Comparison of ENCODE assay signal across 8 cellular contexts in genomic region chr14:74493343-74494261, GRCh38. TPM values are rescaled to one million over a fixed set of nuclear protein-coding genes. Genes with fewer than 3 reads are reported as not detected.
DNase-seq lines count a peak whose midpoint lies in the region; ATAC-seq and TF ChIP-seq lines count a peak whose summit lies in the region.

Gene ISCA2, plus strand, starts transcription at chr14:74493765. Its CDS starts 10 bp downstream, at chr14:74493775.

- H3K4me3 ChIP-seq in HUES64 (ENCODE audit: low read length) (peak within 1 kb of the TSS; percentile 100), OCI-LY1 (ENCODE audit: low read depth, low read length, poor library complexity, severe bottlenecking) (peak within 1 kb of the TSS; percentile 85)

- no peaks in the 10 kb centered on the region for H4K20me1 ChIP-seq in OCI-LY1 (ENCODE audit: insufficient read depth, low read length)

- CTCF ChIA-PET in Calu3 (lab: Charles Lee): interaction anchor here (0.7 to 2.1 kb wide), 8 partner anchors 10 to 124 kb away, joined by 3 to 15 read pairs (median 4); no protein-coding TSS in a partner anchor

- H3K4me1 ChIP-seq in HUES64 (ENCODE audit: insufficient read depth, low read length) (peaks cover 19% of the 10 kb centered on the region), OCI-LY1 (ENCODE audit: insufficient read depth, low read length, severe bottlenecking) (peaks cover 25% of the 10 kb centered on the region)

- H3K27ac Mint-ChIP-seq in Calu3 (ENCODE audit: unreplicated experiment): peak within 1 kb of the TSS; percentile 86
- H3K27ac Mint-ChIP-seq in endothelial cell (ENCODE audit: unreplicated experiment): peak within 1 kb of the TSS; percentile 87

- H3K9me3 ChIP-seq in HUES64 (ENCODE audit: insufficient read depth, low read depth, low read length): no peaks in the 10 kb centered on the region
- no peaks in the 10 kb centered on the region for H3K9me3 ChIP-seq in OCI-LY1 (ENCODE audit: low read length)

- no TSS peak for BruUV-seq in Calu3 (replicated peaks; lab: Mats Ljungman, UMichigan)

- peak within 1 kb of the TSS; percentile 50; the same call in 1 of the 2 replicates for H2AFZ ChIP-seq in OCI-LY1 (ENCODE audit: low read length)

- H3F3A ChIP-seq in OCI-LY1 (ENCODE audit: insufficient read depth, low read length): no peaks in the 10 kb centered on the region

- no peaks in the 10 kb centered on the region for H3K27me3 Mint-ChIP-seq in Calu3 (ENCODE audit: unreplicated experiment)
- H3K27me3 Mint-ChIP-seq in endothelial cell (ENCODE audit: unreplicated experiment): peaks cover 3% of the 10 kb centered on the region

- no peak within 1 kb of the TSS for H3K4me3 Mint-ChIP-seq in Calu3 (ENCODE audit: low read depth, unreplicated experiment)
- no peak within 1 kb of the TSS for H3K4me3 Mint-ChIP-seq in endothelial cell (ENCODE audit: unreplicated experiment)

- H3K9ac ChIP-seq in HUES64 (ENCODE audit: low read depth, low read length) (peak within 1 kb of the TSS; percentile 94), OCI-LY1 (ENCODE audit: low read length) (peak within 1 kb of the TSS; percentile 83)

- no peaks in the 10 kb centered on the region for H3K79me2 ChIP-seq in OCI-LY1 (ENCODE audit: insufficient read depth, low read length)

- no peak for TF ChIP-seq CTCF in Calu3 (IDR thresholded peaks at IDR 0.05; ENCODE audit: unreplicated experiment)
- no peak for TF ChIP-seq CTCF in OCI-LY1 (IDR thresholded peaks at IDR 0.05; ENCODE audit: low read length)
- no peak for TF ChIP-seq CTCF in endothelial cell (IDR thresholded peaks at IDR 0.05; ENCODE audit: unreplicated experiment)

- DNase-seq in Calu3 (peak; percentile 100), endothelial cell (ENCODE audit: low spot score) (peak; percentile 99), midbrain (lab: John Stamatoyannopoulos, UW) (peak; percentile 98)
- peak; percentile 100 for DNase-seq in activated CD8-positive, alpha-beta memory T cell treated with anti-CD3 and anti-CD28 coated beads, Interleukin-2, amount 50 U/mL, for 4 hours
- DNase-seq in stimulated activated CD8-positive, alpha-beta memory T cell treated with anti-CD3 and anti-CD28 coated beads, Interleukin-2, amount 100 ng/mL, for 1 hour (ENCODE audit: low read depth in 2 of 2): peak; percentile 98 to 99

- H3K9me3 Mint-ChIP-seq in Calu3 (ENCODE audit: low read depth, unreplicated experiment): no peaks in the 10 kb centered on the region
- no peaks in the 10 kb centered on the region for H3K9me3 Mint-ChIP-seq in endothelial cell (ENCODE audit: unreplicated experiment)

- intact Hi-C loops in Calu3 (cut with micrococcal nuclease; ENCODE audit: unreplicated experiment): loop anchor here (5.0 kb wide), 2 partner anchors 124 to 131 kb away; no protein-coding TSS in a partner anchor

- no peaks in the 10 kb centered on the region for H3K36me3 Mint-ChIP-seq in Calu3 (ENCODE audit: insufficient read depth, unreplicated experiment)
- H3K36me3 Mint-ChIP-seq in endothelial cell (ENCODE audit: low read depth, unreplicated experiment): no peaks in the 10 kb centered on the region

- ATAC-seq in GM21447 (IDR thresholded peaks at IDR 0.05; ENCODE audit: unreplicated experiment): peak; percentile 85

- no peaks in the 10 kb centered on the region for H3K9me2 ChIP-seq in OCI-LY1 (ENCODE audit: low read depth, low read length)

- H3K27me3 ChIP-seq in HUES64 (ENCODE audit: insufficient read depth, low read length) (no peaks in the 10 kb centered on the region), OCI-LY1 (ENCODE audit: insufficient read depth, low read length) (no peaks in the 10 kb centered on the region)

- peak within 1 kb of the TSS; percentile 91 for H3K4me2 ChIP-seq in OCI-LY1 (ENCODE audit: low read length)

- under 1% methylated on average over 72 of the region's 73 CpGs for WGBS in HUES64

- H3K4me1 Mint-ChIP-seq in Calu3 (ENCODE audit: low read depth, unreplicated experiment) (peaks cover 31% of the 10 kb centered on the region), endothelial cell (ENCODE audit: unreplicated experiment) (peaks cover 11% of the 10 kb centered on the region)

- H3K36me3 ChIP-seq in HUES64 (ENCODE audit: insufficient read depth, low read length): peaks cover 19% of the 10 kb centered on the region
- peaks cover 3% of the 10 kb centered on the region; the same call in 1 of the 2 replicates for H3K36me3 ChIP-seq in OCI-LY1 (ENCODE audit: insufficient read depth, low read length)

- peak within 1 kb of the TSS; percentile 90 for H3K27ac ChIP-seq in HUES64 (ENCODE audit: low read depth, low read length)
- H3K27ac ChIP-seq in OCI-LY1 (ENCODE audit: low read depth, low read length, poor library complexity, severe bottlenecking): no peak within 1 kb of the TSS

RNA-seq across cellular contexts. Expression of gene ISCA2, which starts in this region (rescaled TPM):
- total RNA-seq in Calu3 (2022) (23.7 and 26.9 TPM in 2 replicates), endothelial cell (ENCODE audit: unreplicated experiment) (31.4 TPM)
- polyA plus RNA-seq in HUES64 (2013, experiment 1 of 2): 33.2 TPM
- polyA plus RNA-seq in HUES64 (2013, experiment 2 of 2): 39.1 TPM
